1 cellular context compared by ENCODE assay signal in the genomic region with DNA sequence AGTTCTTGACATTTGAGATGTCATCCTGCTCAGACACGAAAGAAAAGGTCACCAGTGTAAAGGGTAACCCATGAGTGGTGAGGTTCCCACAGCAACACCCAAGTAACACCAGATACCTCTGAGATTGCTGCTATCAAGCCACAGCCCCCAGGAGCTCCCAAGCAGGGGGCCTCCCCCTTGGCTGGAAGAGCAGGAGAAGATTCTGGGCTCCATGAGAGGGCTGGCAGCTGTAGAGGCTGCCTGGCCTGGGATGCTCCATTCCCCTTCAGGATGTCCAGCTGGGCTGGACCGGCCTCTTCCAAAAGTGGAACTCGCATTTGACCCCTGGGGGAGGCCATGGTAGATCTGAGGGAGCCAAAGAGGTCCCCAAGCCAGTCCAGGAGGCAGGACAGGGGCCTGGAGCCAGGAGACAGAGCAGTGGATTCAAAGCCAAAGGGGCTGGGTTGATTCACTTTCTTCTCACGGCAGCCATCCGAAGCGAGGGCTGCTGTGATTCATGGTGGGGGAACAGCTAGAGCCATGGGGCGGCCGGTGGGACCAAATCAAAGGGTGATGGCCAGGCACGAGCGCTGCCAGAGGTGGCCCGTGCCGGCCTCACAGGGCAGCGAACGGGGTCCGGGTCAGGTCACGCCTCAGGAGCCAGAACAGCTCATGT.
A peak's percentile ranks its signal among the peaks of the same experiment; 100 is the strongest.
TF ChIP-seq lines count a peak whose summit lies in the region.

No MANE protein-coding gene starts in this region.

TF ChIP-seq in HepG2, 621 proteins besides CTCF, POLR2A, EP300 and RAD21:
- TF ChIP-seq, protein P1, sequence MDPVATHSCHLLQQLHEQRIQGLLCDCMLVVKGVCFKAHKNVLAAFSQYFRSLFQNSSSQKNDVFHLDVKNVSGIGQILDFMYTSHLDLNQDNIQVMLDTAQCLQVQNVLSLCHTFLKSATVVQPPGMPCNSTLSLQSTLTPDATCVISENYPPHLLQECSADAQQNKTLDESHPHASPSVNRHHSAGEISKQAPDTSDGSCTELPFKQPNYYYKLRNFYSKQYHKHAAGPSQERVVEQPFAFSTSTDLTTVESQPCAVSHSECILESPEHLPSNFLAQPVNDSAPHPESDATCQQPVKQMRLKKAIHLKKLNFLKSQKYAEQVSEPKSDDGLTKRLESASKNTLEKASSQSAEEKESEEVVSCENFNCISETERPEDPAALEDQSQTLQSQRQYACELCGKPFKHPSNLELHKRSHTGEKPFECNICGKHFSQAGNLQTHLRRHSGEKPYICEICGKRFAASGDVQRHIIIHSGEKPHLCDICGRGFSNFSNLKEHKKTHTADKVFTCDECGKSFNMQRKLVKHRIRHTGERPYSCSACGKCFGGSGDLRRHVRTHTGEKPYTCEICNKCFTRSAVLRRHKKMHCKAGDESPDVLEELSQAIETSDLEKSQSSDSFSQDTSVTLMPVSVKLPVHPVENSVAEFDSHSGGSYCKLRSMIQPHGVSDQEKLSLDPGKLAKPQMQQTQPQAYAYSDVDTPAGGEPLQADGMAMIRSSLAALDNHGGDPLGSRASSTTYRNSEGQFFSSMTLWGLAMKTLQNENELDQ (CRISPR knock-in tag; IDR thresholded peaks at IDR 0.05; ENCODE audit: borderline replicate concordance) = no peak
- TF ChIP-seq TP53 (CRISPR knock-in tag; conservative IDR thresholded peaks at IDR 0.05) = no peak
- TF ChIP-seq ZMAT3 (CRISPR knock-in tag; conservative IDR thresholded peaks at IDR 0.05) = 0 out of 2 replicates have a peak, but pooled peaks have one; percentile 35
- no peak for TF ChIP-seq ZNF782 (CRISPR knock-in tag; IDR thresholded peaks at IDR 0.05; ENCODE audit: borderline replicate concordance)
- no peak for TF ChIP-seq DNMT3B (CRISPR knock-in tag; conservative IDR thresholded peaks at IDR 0.05)
- TF ChIP-seq HNF4G (IDR thresholded peaks at IDR 0.05; ENCODE audit: borderline replicate concordance, low read depth, low read length) = no peak
- no peak for TF ChIP-seq HNF4G (CRISPR knock-in tag; IDR thresholded peaks at IDR 0.05; ENCODE audit: borderline replicate concordance, low read depth)
